Comparison of ENCODE assay signal across 8 cellular contexts in the genomic region with DNA sequence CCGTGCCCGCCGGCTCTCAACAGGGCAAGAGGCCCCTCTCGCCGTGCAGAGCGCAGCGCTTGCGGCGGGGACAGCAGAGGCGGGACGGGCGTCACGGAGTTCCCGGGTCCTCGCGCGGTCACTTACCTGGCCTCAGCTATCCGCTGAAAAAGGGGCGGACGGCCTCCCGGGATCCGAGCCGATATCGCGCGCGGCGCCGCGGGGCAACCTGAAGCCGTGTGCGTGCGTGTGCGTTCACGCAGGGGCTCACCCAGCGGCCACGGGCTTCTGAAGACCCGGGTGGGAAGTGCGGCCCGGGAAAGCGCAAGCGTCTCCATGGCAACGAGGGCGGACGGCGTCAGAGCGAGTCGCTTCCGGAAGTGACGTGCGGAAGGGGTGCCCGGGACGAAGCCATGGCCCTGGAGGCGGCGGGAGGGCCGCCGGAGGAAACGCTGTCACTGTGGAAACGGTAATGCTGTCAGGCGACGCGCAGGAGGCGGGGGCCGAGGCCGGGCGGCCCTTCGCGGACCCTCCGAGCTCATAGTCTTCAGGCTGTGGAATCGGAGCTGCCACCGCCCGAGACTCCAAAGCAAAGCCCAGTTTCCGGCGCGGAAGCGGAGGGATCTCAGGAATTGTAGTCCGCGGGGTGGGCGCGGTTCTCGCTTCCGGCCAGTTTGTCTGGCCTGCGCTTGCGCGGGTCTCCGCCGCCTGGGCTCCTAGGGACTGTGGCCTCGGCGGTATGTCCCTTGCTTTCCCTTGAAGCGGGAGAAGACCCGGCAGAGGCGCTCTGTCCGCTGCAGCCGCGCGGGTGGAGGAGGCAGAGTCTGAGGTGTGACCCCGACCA. TPM values are rescaled to one million over a fixed set of nuclear protein-coding genes. Genes with fewer than 3 reads are reported as not detected.
DNase-seq lines count a peak whose midpoint lies in the region; ATAC-seq and TF ChIP-seq lines count a peak whose summit lies in the region.

Gene ENDOV, plus strand, starts transcription at position 365 of the 823 bp plus-strand sequence. Its CDS starts 28 bp downstream, at position 393.

- H3K27ac ChIP-seq in SU-DHL-6 (ENCODE audit: low read depth, low read length) = no peak within 1 kb of the TSS
- H3K27ac ChIP-seq in osteoblast (ENCODE audit: low read depth, low read length) = peak within 1 kb of the TSS; percentile 99
- H3K27ac ChIP-seq in testis = peak within 1 kb of the TSS; percentile 98 to 99

- peaks cover 15% of the 10 kb centered on the region for H3K4me1 ChIP-seq in osteoblast (ENCODE audit: insufficient read depth, low read length)
- H3K4me1 ChIP-seq in testis = peaks cover 14% of the 10 kb centered on the region

- peak within 1 kb of the TSS; percentile 68 for H3K9ac ChIP-seq in SU-DHL-6 (ENCODE audit: low read length)

- ATAC-seq in HG02763 (IDR thresholded peaks at IDR 0.05; ENCODE audit: unreplicated experiment) = peak; percentile 94

- H3K4me3 ChIP-seq in GM12864 (ENCODE audit: low read depth, low read length) (peak within 1 kb of the TSS; percentile 78), SU-DHL-6 (ENCODE audit: insufficient read depth, low read length, poor library complexity, severe bottlenecking) (peak within 1 kb of the TSS; percentile 75), osteoblast (ENCODE audit: insufficient read depth, low read length) (peak within 1 kb of the TSS; percentile 100), testis (peak within 1 kb of the TSS; percentile 86 to 98)

- no peaks in the 10 kb centered on the region for H3K9me3 Mint-ChIP-seq in activated naive CD8-positive, alpha-beta T cell treated with anti-CD3 and anti-CD28 coated beads for 36 hours

- no peak for TF ChIP-seq CTCF in GM12864 (IDR thresholded peaks at IDR 0.05; ENCODE audit: low read depth, low read length, missing control alignments)
- TF ChIP-seq CTCF in SU-DHL-6 (IDR thresholded peaks at IDR 0.05; ENCODE audit: insufficient read depth, low read length, poor library complexity, severe bottlenecking) = no peak
- no peak for TF ChIP-seq CTCF in osteoblast (IDR thresholded peaks at IDR 0.05; ENCODE audit: extremely low read depth, low read depth, low read length)
- peak in 1 of 3 experiments; percentile 20 for TF ChIP-seq CTCF in testis (IDR thresholded peaks at IDR 0.05)

- intact Hi-C loops in head of caudate nucleus (cut with DNase I) (loop anchor here (2.0 kb wide), 1 partner anchor 40 kb away; no protein-coding TSS in a partner anchor), testis (cut with DNase I; ENCODE audit: low total_unique reads) (no loop called here)

- H3K27ac Mint-ChIP-seq in activated naive CD8-positive, alpha-beta T cell treated with anti-CD3 and anti-CD28 coated beads for 36 hours = peak within 1 kb of the TSS; percentile 79

- peak within 1 kb of the TSS; percentile 77 for H3K4me2 ChIP-seq in SU-DHL-6 (ENCODE audit: low read depth, low read length, poor library complexity, severe bottlenecking)
- H3K4me2 ChIP-seq in osteoblast (ENCODE audit: insufficient read depth, low read length) = peak within 1 kb of the TSS; percentile 79

- DNase-seq in GM12864 (ENCODE audit: low read depth) (peak; percentile 72), NCI-H1417 treated with DMSO at 0.1 percent for 48 hours (lab: John Stamatoyannopoulos, UW) (peak; percentile 59), head of caudate nucleus (peak; percentile 86 to 99 (median 96)), osteoblast (ENCODE audit: insufficient read length, low spot score, missing footprints) (peak; percentile 100), testis (peak; percentile 97)
- peak; percentile 92 for DNase-seq in activated naive CD8-positive, alpha-beta T cell treated with anti-CD3 and anti-CD28 coated beads for 36 hours

- peak within 1 kb of the TSS; percentile 85 for H3K4me3 Mint-ChIP-seq in activated naive CD8-positive, alpha-beta T cell treated with anti-CD3 and anti-CD28 coated beads for 36 hours

- no peaks in the 10 kb centered on the region for H3F3A ChIP-seq in SU-DHL-6 (ENCODE audit: insufficient read depth)

- no peak for TF ChIP-seq POLR2A in testis (IDR thresholded peaks at IDR 0.05)

- H2AFZ ChIP-seq in SU-DHL-6 (ENCODE audit: low read depth, low read length, severe bottlenecking) = peak within 1 kb of the TSS; percentile 72
- peak within 1 kb of the TSS; percentile 97 for H2AFZ ChIP-seq in osteoblast (ENCODE audit: low read length)

- H3K36me3 ChIP-seq in SU-DHL-6 (ENCODE audit: low read length) = no peaks in the 10 kb centered on the region
- H3K36me3 ChIP-seq in osteoblast (ENCODE audit: insufficient read depth, low read length) = peaks cover 23% of the 10 kb centered on the region
- H3K36me3 ChIP-seq in testis (ENCODE audit: low read depth, missing control alignments) = no peaks in the 10 kb centered on the region

- H3K27me3 ChIP-seq in SU-DHL-6 (ENCODE audit: low read length) = no peaks in the 10 kb centered on the region
- peaks cover 6% of the 10 kb centered on the region for H3K27me3 ChIP-seq in osteoblast (ENCODE audit: insufficient read depth, low read length)
- H3K27me3 ChIP-seq in testis = no peaks in the 10 kb centered on the region

- no peaks in the 10 kb centered on the region for H4K20me1 ChIP-seq in SU-DHL-6 (ENCODE audit: low read depth, low read length)
- H4K20me1 ChIP-seq in osteoblast (ENCODE audit: insufficient read depth, low read length) = peaks cover 28% of the 10 kb centered on the region

- no peaks in the 10 kb centered on the region for H3K9me3 ChIP-seq in SU-DHL-6 (ENCODE audit: insufficient read depth, low read length)
- H3K9me3 ChIP-seq in osteoblast (ENCODE audit: low read depth, low read length) = no peaks in the 10 kb centered on the region
- H3K9me3 ChIP-seq in testis = no peaks in the 10 kb centered on the region

- H3K79me2 ChIP-seq in SU-DHL-6 (ENCODE audit: insufficient read depth, low read length) (no peaks in the 10 kb centered on the region), osteoblast (ENCODE audit: insufficient read depth, low read length) (peaks cover 31% of the 10 kb centered on the region)

- H3K9me2 ChIP-seq in SU-DHL-6 (replicated peaks; ENCODE audit: insufficient read depth, low read length) = no peaks in the 10 kb centered on the region

- H3K36me3 Mint-ChIP-seq in activated naive CD8-positive, alpha-beta T cell treated with anti-CD3 and anti-CD28 coated beads for 36 hours = peaks cover 2% of the 10 kb centered on the region

- peaks cover 16% of the 10 kb centered on the region for H3K4me1 Mint-ChIP-seq in activated naive CD8-positive, alpha-beta T cell treated with anti-CD3 and anti-CD28 coated beads for 36 hours

- H3K27me3 Mint-ChIP-seq in activated naive CD8-positive, alpha-beta T cell treated with anti-CD3 and anti-CD28 coated beads for 36 hours = peaks cover 7% of the 10 kb centered on the region

- WGBS in testis, 2 donors = 0% methylated on average over 12 to 89 of the region's 97 CpGs

RNA-seq across cellular contexts. Expression of gene ENDOV, which starts in this region (rescaled TPM):
- total RNA-seq in activated naive CD8-positive, alpha-beta T cell treated with anti-CD3 and anti-CD28 coated beads for 36 hours = 10 to 100 TPM; 11.7 to 13.8 TPM
- total RNA-seq in osteoblast = 19.5 and 25.9 TPM in 2 replicates
- 10 to 100 TPM; 55.2 to 63.9 TPM for total RNA-seq in testis
- polyA plus RNA-seq in testis (ENCODE audit: insufficient read depth, low read depth, low replicate concordance) = 41.4 TPM
